10 cellular contexts compared by ENCODE assay signal in the genomic region with DNA sequence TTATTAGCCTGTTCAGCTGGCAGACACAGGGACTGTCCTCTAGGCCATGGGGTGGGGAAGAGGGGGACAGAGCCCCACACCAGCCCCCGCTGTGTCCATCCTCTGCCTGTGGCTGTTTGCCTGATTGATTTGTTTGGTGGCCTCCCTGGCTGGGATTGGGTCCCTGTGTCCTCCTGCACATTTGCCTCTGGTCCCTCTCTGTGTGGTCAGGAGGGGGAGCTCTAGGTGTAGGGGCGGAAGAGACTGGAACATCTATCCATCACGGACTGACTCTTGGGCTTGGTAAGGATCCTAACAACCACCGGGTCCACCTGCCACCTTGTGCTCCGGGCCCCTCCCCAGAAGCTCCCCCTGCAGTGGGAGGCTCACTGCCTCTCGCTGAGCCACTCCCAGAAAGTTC. TPM values are rescaled to one million over a fixed set of nuclear protein-coding genes. Genes with fewer than 3 reads are reported as not detected.
DNase-seq lines count a peak whose midpoint lies in the region; ATAC-seq and FAIRE-seq lines count a peak whose summit lies in the region.
"Had no signal": no experiment of that assay in that cellular context is flagged by ENCODE, and none has a peak within 500 bp of the region (broad histone marks: within the 10 kb centered on the region; RNA-seq: fewer than 3 reads in every experiment).

No MANE protein-coding gene starts in this region.

- DNase-seq in GM18507 (ENCODE audit: extremely low spot score, insufficient read length, low read depth) (no peak), RPMI7951 (ENCODE audit: low read depth) (peak; percentile 43), iPS-NIHi11 (ENCODE audit: low spot score) (peak; percentile 63), left colon (no peak), NOMO-1 treated with DMSO at 0.1 percent for 48 hours (lab: John Stamatoyannopoulos, UW; ENCODE audit: unreplicated experiment) (no peak)
- DNase-seq in activated naive CD4-positive, alpha-beta T cell treated with anti-CD3 and anti-CD28 coated beads, Interleukin-2, amount 50 U/mL, for 16 hours = no peak
- DNase-seq: activated gamma-delta T cell, NCI-H187 treated with DMSO at 0.1 percent for 48 hours had no signal

- intact Hi-C loops in left colon (cut with DNase I, micrococcal nuclease) = no loop called here

- H3K4me2 ChIP-seq in BLaER1 treated with 17β-estradiol and CSF1 and Interleukin-3, amounts not matched to agents 10 nM and 100 nM = peak overlapping the region in 8 of 11 experiments; percentile 40 to 75 (median 70); a peak in 12 of 22 replicates

- ATAC-seq in HG02938 (IDR thresholded peaks at IDR 0.05; ENCODE audit: unreplicated experiment) (no peak), left colon (no peak)

- no peak overlapping the region for H3K27ac ChIP-seq in BLaER1 treated with 17β-estradiol and CSF1 and Interleukin-3, amounts not matched to agents 10 nM and 100 nM

- no peak overlapping the region for H3K9ac ChIP-seq in BLaER1 treated with 17β-estradiol and CSF1 and Interleukin-3, amounts not matched to agents 10 nM and 100 nM

- H3K9me3 ChIP-seq in BLaER1 treated with 17β-estradiol and CSF1 and Interleukin-3, amounts not matched to agents 10 nM and 100 nM (replicated peaks in 1 of 11) = no peaks in the 10 kb centered on the region

- peaks cover 0 to 37% (median 9%) of the 10 kb centered on the region in 11 experiments; a peak in 8 of 22 replicates for H4K20me1 ChIP-seq in BLaER1 treated with 17β-estradiol and CSF1 and Interleukin-3, amounts not matched to agents 10 nM and 100 nM

- H3K4me1 ChIP-seq in BLaER1 treated with 17β-estradiol and CSF1 and Interleukin-3, amounts not matched to agents 10 nM and 100 nM = peaks cover 15 to 77% (median 63%) of the 10 kb centered on the region in 10 experiments

- no peaks in the 10 kb centered on the region for H3K36me3 ChIP-seq in BLaER1 treated with 17β-estradiol and CSF1 and Interleukin-3, amounts not matched to agents 10 nM and 100 nM

- peaks cover 41 to 52% (median 49%) of the 10 kb centered on the region in 11 experiments for H3K27me3 ChIP-seq in BLaER1 treated with 17β-estradiol and CSF1 and Interleukin-3, amounts not matched to agents 10 nM and 100 nM

- peak; percentile 74 for FAIRE-seq in GM18507 (lab: Jason Lieb, UNC)

- H3K4me3 ChIP-seq in BLaER1 treated with 17β-estradiol and CSF1 and Interleukin-3, amounts not matched to agents 10 nM and 100 nM = no peak overlapping the region

RNA-seq across cellular contexts. Expression of a gene that starts 38.4 kb away (rescaled TPM):
- 89.8 and 102 TPM in 2 replicates for total RNA-seq in RPMI7951 (2014; rRNA removed; shearing (Covaris generic))
- total RNA-seq in left colon = 10 to 100 TPM in 1 of 2 donors, 1 to 10 TPM in 1; 8.7 to 11.0 TPM

Comparison
In these comparisons a context has a peak if more than half of its experiments do, and no peak if none do; other contexts are left out.
1. DNase-seq: peak in RPMI7951 (single experiment) and iPS-NIHi11 (single experiment); none in GM18507 (single experiment), left colon (0 of 2), activated naive CD4-positive, alpha-beta T cell treated with anti-CD3 and anti-CD28 coated beads, Interleukin-2, amount 50 U/mL, for 16 hours (single experiment) and NOMO-1 treated with DMSO at 0.1 percent for 48 hours (single experiment).